Comparison of ENCODE assay signal across 26 cellular contexts in the genomic region with DNA sequence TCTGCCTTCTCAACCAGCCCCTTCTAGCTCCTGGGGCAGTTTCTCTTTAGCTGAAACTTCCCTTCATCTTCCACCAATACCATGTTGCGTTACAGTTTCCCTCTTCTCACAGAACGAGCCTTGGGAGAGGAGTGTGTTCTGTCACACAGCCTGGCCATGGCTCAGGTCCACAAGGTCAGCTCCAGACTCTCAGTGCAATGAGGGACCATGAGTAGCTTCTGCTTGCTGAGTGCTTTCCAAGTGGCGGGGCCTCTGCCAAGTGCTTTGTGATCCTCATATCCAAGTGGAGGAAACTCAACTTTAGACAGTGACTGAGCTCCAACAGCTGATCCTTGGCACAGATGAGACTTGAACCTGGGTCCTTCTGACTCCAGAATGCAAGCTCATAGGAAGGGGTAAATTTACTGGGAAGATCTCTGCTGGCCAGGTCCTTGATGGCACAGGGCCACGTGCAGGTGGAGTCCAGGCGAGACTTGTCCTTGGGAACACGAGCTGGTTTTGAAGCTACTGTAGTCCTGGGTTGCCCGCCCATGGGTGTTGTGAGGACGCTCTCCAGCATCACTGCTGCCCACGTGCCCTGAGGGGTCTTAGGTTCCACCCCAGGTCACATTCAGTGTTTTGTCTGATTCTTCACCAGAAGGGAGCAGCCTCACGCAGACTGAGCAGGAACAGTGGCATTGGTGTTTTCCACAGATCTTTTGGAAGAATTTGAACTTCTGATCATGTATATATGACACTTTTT.
"Had no signal": no experiment of that assay in that cellular context is flagged by ENCODE, and none has a peak within 500 bp of the region (broad histone marks: within the 10 kb centered on the region; RNA-seq: fewer than 3 reads in every experiment).

No MANE protein-coding gene starts in this region.

- H3K4me2 ChIP-seq: KMS-11 had no signal

- ATAC-seq: activated T-cell treated with anti-CD3 and anti-CD28 coated beads, Interleukin-2, amount 50 U/mL, for 4 hours; Panc1; SK-N-SH treated with all-trans-retinoic acid at 6 μM for 48 hours; WTC11 had no signal

- H3K4me1 ChIP-seq: SJCRH30 had no signal

- H3K9me3 ChIP-seq: SJCRH30 had no signal

- H3K27ac ChIP-seq: brain microvascular endothelial cell, KMS-11, SJCRH30 had no signal

- H3K4me3 ChIP-seq: SJCRH30 had no signal

- H3K9ac ChIP-seq: KMS-11 had no signal

- H3K36me3 ChIP-seq: brain microvascular endothelial cell, SJCRH30 had no signal

- DNase-seq: activated CD4-positive, alpha-beta memory T cell treated with anti-CD3 and anti-CD28 coated beads for 36 hours; activated CD4-positive, alpha-beta T cell treated with anti-CD3 and anti-CD28 coated beads, Interleukin-2, amount 10 ng/mL, durations not matched to agents 7 days and 5 days; activated CD4-positive, CD25-positive, alpha-beta regulatory T cell treated with anti-CD3 and anti-CD28 coated beads, Interleukin-2, amount 50 U/mL, for 72 hours; activated CD8-positive, alpha-beta memory T cell treated with anti-CD3 and anti-CD28 coated beads for 24 hours; activated gamma-delta T cell treated with Interleukin-2 at 50 U/mL for 16 hours; activated naive CD4-positive, alpha-beta T cell treated with anti-CD3 and anti-CD28 coated beads, Interleukin-2, amount 10 ng/mL, durations not matched to agents 7 days and 5 days; activated naive CD8-positive, alpha-beta T cell treated with anti-CD3 and anti-CD28 coated beads for 36 hours; activated T-cell treated with anti-CD3 and anti-CD28 coated beads, Interleukin-2, amount 50 U/mL, for 4 hours; brain microvascular endothelial cell; NCI-H1092; NCI-H1417; NCI-H1930; NCI-H2171 treated with DMSO at 0.1 percent for 48 hours; NCI-H226; NCI-H526 treated with DMSO at 0.1 percent for 48 hours; NCI-H82; NK-92 treated with Interleukin-12 subunit alpha and Interleukin-12 subunit beta, amount 100 ng/mL, for 24 hours; OCI-M1; Right ventricle myocardium superior; RPMI8226; SJCRH30; SW 1271 had no signal

- H3K27me3 ChIP-seq: brain microvascular endothelial cell, SJCRH30 had no signal
